In genomic region chr10:73859441-73860049, GRCh38 we compare ENCODE assay signal across 11 cellular contexts. TPM values are rescaled to one million over a fixed set of nuclear protein-coding genes. Genes with fewer than 3 reads are reported as not detected.
DNase-seq lines count a peak whose midpoint lies in the region; ATAC-seq, FAIRE-seq and TF ChIP-seq lines count a peak whose summit lies in the region.
"Had no signal": no experiment of that assay in that cellular context is flagged by ENCODE, and none has a peak within 500 bp of the region (broad histone marks: within the 10 kb centered on the region; RNA-seq: fewer than 3 reads in every experiment).

No MANE protein-coding gene starts in this region.

- WGBS in IMR-90 (ENCODE audit: extremely low coverage in 2 of 2, insufficient read length in 1 of 2), 2 experiments, result 94% methylated on average over 7 of the region's 10 CpGs; no CpG with 5 or more reads in 1 of the 2 experiments

- H3K79me1 ChIP-seq in IMR-90 (ENCODE audit: low read depth in 1 of 2, low read length in 2 of 2), result peaks cover 28 to 73% of the 10 kb centered on the region in 2 experiments

- peaks cover 75% of the 10 kb centered on the region for H3K36me3 Mint-ChIP-seq in activated CD4-positive, alpha-beta memory T cell treated with anti-CD3 and anti-CD28 coated beads, Interleukin-2, amount 10 ng/mL, durations not matched to agents 7 days and 5 days (ENCODE audit: low read depth)
- peaks cover 17% of the 10 kb centered on the region for H3K36me3 Mint-ChIP-seq in central memory CD8-positive, alpha-beta T cell (ENCODE audit: insufficient read depth)

- in situ Hi-C loops in IMR-90 (cut with MboI; ENCODE audit: low sequenced_read_pairs), result no loop called here

- no peak overlapping the region for H2AFZ ChIP-seq in IMR-90 (replicated peaks; ENCODE audit: low read length, poor library complexity)

- no peak overlapping the region for H3K14ac ChIP-seq in IMR-90 (replicated peaks; ENCODE audit: low read depth, low read length)

- H3K4me3 Mint-ChIP-seq in activated CD4-positive, alpha-beta memory T cell treated with anti-CD3 and anti-CD28 coated beads, Interleukin-2, amount 10 ng/mL, durations not matched to agents 7 days and 5 days, result no peak overlapping the region
- H3K4me3 Mint-ChIP-seq in central memory CD8-positive, alpha-beta T cell, result peak overlapping the region; percentile 32
- H3K4me3 Mint-ChIP-seq: H9 had no signal

- CTCF ChIA-PET in IMR-90 (lab: Yijun Ruan, JAX), result no interaction called here
- CTCF ChIA-PET in activated CD4-positive, alpha-beta memory T cell treated with anti-CD3 and anti-CD28 coated beads, Interleukin-2, amount 10 ng/mL, durations not matched to agents 7 days and 5 days (lab: Charles Lee), result interaction anchor here (1.2 to 6.0 kb wide), 4 partner anchors 10 to 264 kb away, joined by 3 to 66 read pairs (median 14); no protein-coding TSS in a partner anchor

- H4K8ac ChIP-seq in IMR-90 (ENCODE audit: low read depth in 2 of 2, low read length in 2 of 2), result no peak overlapping the region

- no peak overlapping the region for H3K4me2 ChIP-seq in IMR-90 (ENCODE audit: low read depth, low read length)

- no peak for TF ChIP-seq RAD21 in IMR-90 (IDR thresholded peaks at IDR 0.05; ENCODE audit: low read length)

- no peak overlapping the region for H2BK20ac ChIP-seq in IMR-90 (ENCODE audit: low read depth, low read length)

- no peak overlapping the region for H3K4me3 ChIP-seq in IMR-90 (ENCODE audit: insufficient read depth, low read depth, low read length)
- H3K4me3 ChIP-seq: vagina had no signal

- H3K9me3 ChIP-seq in IMR-90 (ENCODE audit: control insufficient read depth, insufficient read depth, low read length), result no peaks in the 10 kb centered on the region
- H3K9me3 ChIP-seq: vagina had no signal

- no peaks in the 10 kb centered on the region for H3K9me3 Mint-ChIP-seq in activated CD4-positive, alpha-beta memory T cell treated with anti-CD3 and anti-CD28 coated beads, Interleukin-2, amount 10 ng/mL, durations not matched to agents 7 days and 5 days
- H3K9me3 Mint-ChIP-seq in central memory CD8-positive, alpha-beta T cell, result no peaks in the 10 kb centered on the region
- H3K9me3 Mint-ChIP-seq: H9 had no signal

- BruUV-seq in IMR-90 (replicated peaks; lab: Mats Ljungman, UMichigan), result no TSS peak

- no peaks in the 10 kb centered on the region for H3K27me3 Mint-ChIP-seq in activated CD4-positive, alpha-beta memory T cell treated with anti-CD3 and anti-CD28 coated beads, Interleukin-2, amount 10 ng/mL, durations not matched to agents 7 days and 5 days
- H3K27me3 Mint-ChIP-seq in central memory CD8-positive, alpha-beta T cell, result no peaks in the 10 kb centered on the region

- H3K4me1 ChIP-seq in IMR-90 (ENCODE audit: control insufficient read depth, insufficient read depth, low read length), result peaks cover 6% of the 10 kb centered on the region

- dilution Hi-C loops in IMR-90 (cut with HindIII; ENCODE audit: low sequenced_read_pairs, unreplicated experiment), result no loop called here

- no peak for FAIRE-seq in GM19239 (lab: Jason Lieb, UNC)

- H2BK5ac ChIP-seq in IMR-90 (ENCODE audit: low read depth, low read length, poor library complexity, severe bottlenecking), result no peak overlapping the region

- intact Hi-C loops in IMR-90 (cut with micrococcal nuclease), result no loop called here

- TF ChIP-seq CTCF in IMR-90 (conservative IDR thresholded peaks at IDR 0.05; ENCODE audit: low read depth, low read length), result no peak

- peak; percentile 61; the same call in 1 of the 2 replicates for ATAC-seq in IMR-90 (ENCODE audit: low read depth)
- ATAC-seq in central memory CD8-positive, alpha-beta T cell (replicated peaks; ENCODE audit: extremely low read depth, poor library complexity, severe bottlenecking), result peak; percentile 66

- peak overlapping the region; percentile 86 for H3K27ac Mint-ChIP-seq in activated CD4-positive, alpha-beta memory T cell treated with anti-CD3 and anti-CD28 coated beads, Interleukin-2, amount 10 ng/mL, durations not matched to agents 7 days and 5 days
- peak overlapping the region; percentile 74 for H3K27ac Mint-ChIP-seq in central memory CD8-positive, alpha-beta T cell (ENCODE audit: low read depth)
- H3K27ac Mint-ChIP-seq: H9 had no signal

- no peak overlapping the region for H3K56ac ChIP-seq in IMR-90 (ENCODE audit: extremely low read depth, insufficient read depth, low read length)

- H3K18ac ChIP-seq in IMR-90 (ENCODE audit: low read depth, low read length), result no peak overlapping the region

- H4K91ac ChIP-seq in IMR-90 (ENCODE audit: insufficient read depth, low read depth, low read length), result no peak overlapping the region

- H3K23ac ChIP-seq in IMR-90 (ENCODE audit: low read depth, low read length), result no peak overlapping the region

- H3K27me3 ChIP-seq in IMR-90 (ENCODE audit: control insufficient read depth, insufficient read depth, low read length), result no peaks in the 10 kb centered on the region
- H3K27me3 ChIP-seq: vagina had no signal

- no peak overlapping the region for H3K27ac ChIP-seq in IMR-90 (ENCODE audit: insufficient read depth, low read length)
- H3K27ac ChIP-seq: vagina had no signal

- H4K20me1 ChIP-seq in IMR-90 (ENCODE audit: insufficient read depth, low read length), result peaks cover 19% of the 10 kb centered on the region; the same call in 1 of the 2 replicates

- no peak overlapping the region for H2AK9ac ChIP-seq in IMR-90 (replicated peaks; ENCODE audit: low read depth, low read length, poor library complexity)

- no peak overlapping the region for H3K9ac ChIP-seq in IMR-90 (ENCODE audit: low read depth, low read length)

- H2AK5ac ChIP-seq in IMR-90 (ENCODE audit: low read depth, low read length), result no peak overlapping the region

- no peak overlapping the region for H4K5ac ChIP-seq in IMR-90 (ENCODE audit: low read depth, low read length)

- peaks cover 86% of the 10 kb centered on the region for H3K4me1 Mint-ChIP-seq in activated CD4-positive, alpha-beta memory T cell treated with anti-CD3 and anti-CD28 coated beads, Interleukin-2, amount 10 ng/mL, durations not matched to agents 7 days and 5 days
- peaks cover 71% of the 10 kb centered on the region for H3K4me1 Mint-ChIP-seq in central memory CD8-positive, alpha-beta T cell

- H3K36me3 ChIP-seq in IMR-90 (ENCODE audit: control insufficient read depth, insufficient read depth, low read length), result peaks cover 33% of the 10 kb centered on the region

- H2BK120ac ChIP-seq in IMR-90 (ENCODE audit: low read depth, low read length), result no peak overlapping the region

- POLR2A ChIA-PET in IMR-90 (lab: Charles Lee; ENCODE audit: unreplicated experiment), result no interaction called here
- POLR2A ChIA-PET in activated CD4-positive, alpha-beta memory T cell treated with anti-CD3 and anti-CD28 coated beads, Interleukin-2, amount 10 ng/mL, durations not matched to agents 7 days and 5 days (lab: Charles Lee), result interaction anchor here (0.8 to 4.7 kb wide), 7 partner anchors 9 to 149 kb away, joined by 3 to 25 read pairs (median 6); partner anchors contain the start of gene CAMK2G

- peaks cover 6% of the 10 kb centered on the region; the same call in 1 of the 2 replicates for H3K9me1 ChIP-seq in IMR-90 (ENCODE audit: insufficient read depth, low read length)

- DNase-seq in IMR-90 (no peak), GM19239 (ENCODE audit: insufficient read length, low spot score) (no peak), GM03348 (ENCODE audit: low spot score) (no peak), DMS79 treated with DMSO at 0.1 percent for 48 hours (lab: John Stamatoyannopoulos, UW) (no peak), NCI-H2107 (lab: John Stamatoyannopoulos, UW) (no peak)
- DNase-seq in activated CD4-positive, alpha-beta memory T cell treated with anti-CD3 and anti-CD28 coated beads, Interleukin-2, amount 10 ng/mL, durations not matched to agents 7 days and 5 days, result peak; percentile 81
- no peak for DNase-seq in central memory CD8-positive, alpha-beta T cell (ENCODE audit: low spot score in 2 of 2)
- DNase-seq in stimulated activated CD8-positive, alpha-beta memory T cell treated with anti-CD3 and anti-CD28 coated beads, Interleukin-2, amount 100 ng/mL, for 48 hours (ENCODE audit: low read depth in 2 of 2), result peak; percentile 25 to 38
- DNase-seq: DMS53, H9 had no signal

- H2BK15ac ChIP-seq in IMR-90 (ENCODE audit: low read depth, low read length), result no peak overlapping the region

- no peak for TF ChIP-seq POLR2A in IMR-90 (IDR thresholded peaks at IDR 0.05; ENCODE audit: low read depth, low read length)

- no peak overlapping the region for H3K4ac ChIP-seq in IMR-90 (ENCODE audit: low read depth, low read length)

TF ChIP-seq in IMR-90, 13 proteins besides CTCF, POLR2A, EP300 and RAD21 (continues in another document):
- TF ChIP-seq FOS (IDR thresholded peaks at IDR 0.05; ENCODE audit: low read depth, low read length), result no peak
- peak; percentile 8; the same call in 1 of the 2 replicates for TF ChIP-seq USF2 (IDR thresholded peaks at IDR 0.05; ENCODE audit: low read depth, low read length)
- TF ChIP-seq NFE2L2 (IDR thresholded peaks at IDR 0.05; ENCODE audit: low read depth, low read length), result no peak
- no peak for TF ChIP-seq CEBPB (IDR thresholded peaks at IDR 0.05; ENCODE audit: low read depth, low read length)

RNA-seq across cellular contexts. Expression of gene CAMK2G, which starts 14.8 kb away (rescaled TPM):
- 18.9 and 20.4 TPM in 2 replicates for total RNA-seq in IMR-90 (2012; rRNA removed)
- polyA plus RNA-seq in IMR-90 (2012; rRNA removed), result 24.0 and 25.4 TPM in 2 replicates
- 19.3 and 21.1 TPM in 2 replicates for polyA plus RNA-seq in IMR-90 (2012; cell fraction: cytosol; rRNA removed)
- polyA plus RNA-seq in IMR-90 (2012; cell fraction: nucleus; rRNA removed; ENCODE audit: low replicate concordance), result 51.4 and 75.4 TPM in 2 replicates
- total RNA-seq in activated CD4-positive, alpha-beta memory T cell treated with anti-CD3 and anti-CD28 coated beads, Interleukin-2, amount 10 ng/mL, durations not matched to agents 7 days and 5 days, result 10 to 100 TPM; 46.4 to 48.5 TPM

RNA-seq across cellular contexts. Expression of gene NDST2, which starts 48.1 kb away (rescaled TPM):
- 5.6 TPM in 2 replicates for total RNA-seq in IMR-90 (2012; rRNA removed)
- polyA plus RNA-seq in IMR-90 (2012; rRNA removed), result 14.6 and 16.5 TPM in 2 replicates
- 10.2 and 12.8 TPM in 2 replicates for polyA plus RNA-seq in IMR-90 (2012; cell fraction: cytosol; rRNA removed)
- 61.0 and 69.6 TPM in 2 replicates for polyA plus RNA-seq in IMR-90 (2012; cell fraction: nucleus; rRNA removed; ENCODE audit: low replicate concordance)
- total RNA-seq in activated CD4-positive, alpha-beta memory T cell treated with anti-CD3 and anti-CD28 coated beads, Interleukin-2, amount 10 ng/mL, durations not matched to agents 7 days and 5 days, result 10 to 100 TPM; 58.3 to 58.4 TPM

RNA-seq across cellular contexts. Expression of gene PLAU, which starts 51.4 kb away (rescaled TPM):
- 115 and 123 TPM in 2 replicates for total RNA-seq in IMR-90 (2012; rRNA removed)
- polyA plus RNA-seq in IMR-90 (2012; rRNA removed), result 230 and 283 TPM in 2 replicates
- 215 and 255 TPM in 2 replicates for polyA plus RNA-seq in IMR-90 (2012; cell fraction: cytosol; rRNA removed)
- 331 and 562 TPM in 2 replicates for polyA plus RNA-seq in IMR-90 (2012; cell fraction: nucleus; rRNA removed; ENCODE audit: low replicate concordance)
- 1 to 10 TPM; 3.0 to 5.3 TPM for total RNA-seq in activated CD4-positive, alpha-beta memory T cell treated with anti-CD3 and anti-CD28 coated beads, Interleukin-2, amount 10 ng/mL, durations not matched to agents 7 days and 5 days

Comparison
In these comparisons a context has a peak if more than half of its experiments do, and no peak if none do; other contexts are left out.
1. DNase-seq: peak in activated CD4-positive, alpha-beta memory T cell treated with anti-CD3 and anti-CD28 coated beads, Interleukin-2, amount 10 ng/mL, durations not matched to agents 7 days and 5 days (single experiment) and stimulated activated CD8-positive, alpha-beta memory T cell treated with anti-CD3 and anti-CD28 coated beads, Interleukin-2, amount 100 ng/mL, for 48 hours (2 of 2); none in IMR-90 (single experiment), central memory CD8-positive, alpha-beta T cell (0 of 2), GM19239 (single experiment), GM03348 (single experiment), DMS79 treated with DMSO at 0.1 percent for 48 hours (single experiment) and NCI-H2107 (single experiment).
2. RNA of gene PLAU, which starts 51.4 kb away (total RNA-seq): 115 to 123 TPM in IMR-90; 3.0 to 5.3 TPM in activated CD4-positive, alpha-beta memory T cell treated with anti-CD3 and anti-CD28 coated beads, Interleukin-2, amount 10 ng/mL, durations not matched to agents 7 days and 5 days; every median in the first group is over 10 times any median in the second.